Comparison of ENCODE assay signal across 10 cellular contexts in the genomic region with DNA sequence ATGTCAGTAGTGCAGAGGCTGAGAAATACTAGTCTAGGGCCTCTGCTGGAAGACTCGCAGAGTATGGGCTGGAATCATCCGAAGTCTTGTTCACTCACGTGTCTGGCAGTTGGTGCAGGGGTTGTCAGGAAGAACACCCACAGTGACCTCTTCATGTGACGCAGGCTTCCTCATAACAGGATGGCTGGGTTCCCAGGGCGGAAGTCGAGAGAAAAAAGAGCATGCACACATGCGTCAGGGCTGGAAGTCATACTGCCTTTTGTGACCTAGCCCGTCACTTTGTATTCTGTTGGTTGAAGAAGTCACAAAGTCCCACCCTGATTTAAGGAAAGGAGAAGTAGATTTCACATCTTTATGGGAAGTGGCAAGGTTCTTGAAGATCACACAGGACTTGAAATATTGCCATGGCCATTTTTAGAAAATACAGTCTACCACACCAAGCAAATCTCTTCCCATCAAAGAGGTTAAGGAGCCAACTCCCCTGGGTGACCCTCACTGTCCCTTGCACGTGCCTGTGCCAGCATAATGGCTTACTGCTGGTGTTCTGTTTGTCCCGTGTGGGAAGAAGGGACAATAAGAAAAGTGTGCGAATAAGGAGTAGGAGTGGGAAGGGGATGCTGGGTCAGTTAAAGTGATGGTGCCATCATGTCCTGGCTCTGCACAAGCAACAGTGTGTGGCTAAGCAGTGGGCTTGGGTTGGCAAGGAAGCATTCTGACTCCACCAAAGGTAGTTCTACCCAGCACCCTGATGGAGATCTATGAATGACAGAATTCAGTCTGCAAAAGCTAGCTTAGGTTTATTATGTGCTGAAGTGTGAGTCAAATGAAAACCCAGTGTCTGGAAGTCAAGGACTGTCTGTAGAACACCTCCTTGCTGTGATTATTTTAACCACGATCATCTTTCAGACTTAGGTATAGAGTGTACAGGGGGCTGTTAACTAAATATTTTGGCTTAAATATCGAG. TPM values are rescaled to one million over a fixed set of nuclear protein-coding genes. Genes with fewer than 3 reads are reported as not detected.
DNase-seq lines count a peak whose midpoint lies in the region; ATAC-seq and TF ChIP-seq lines count a peak whose summit lies in the region.
"Had no signal": no experiment of that assay in that cellular context is flagged by ENCODE, and none has a peak within 500 bp of the region (broad histone marks: within the 10 kb centered on the region; RNA-seq: fewer than 3 reads in every experiment).

No MANE protein-coding gene starts in this region.

- peak overlapping the region in 1 of 2 donors; percentile 72 for H3K27ac Mint-ChIP-seq in T-cell
- no peak overlapping the region for H3K27ac Mint-ChIP-seq in osteocyte (ENCODE audit: unreplicated experiment)
- no peak overlapping the region for H3K27ac Mint-ChIP-seq in type B pancreatic cell

- H3K4me3 Mint-ChIP-seq in T-cell (no peak overlapping the region), osteocyte (ENCODE audit: unreplicated experiment) (no peak overlapping the region), type B pancreatic cell (no peak overlapping the region)

- H3K36me3 Mint-ChIP-seq in T-cell (peaks cover 35% of the 10 kb centered on the region), osteocyte (ENCODE audit: unreplicated experiment) (peaks cover 19% of the 10 kb centered on the region), type B pancreatic cell (peaks cover 17% of the 10 kb centered on the region)

- ATAC-seq in T-cell (replicated peaks in 1 of 4) (peak in 2 of 4 experiments; percentile 19 to 24), sciatic nerve (peak; percentile 96), HG02981 (IDR thresholded peaks at IDR 0.05; ENCODE audit: unreplicated experiment) (no peak), HG03378 (IDR thresholded peaks at IDR 0.05; ENCODE audit: unreplicated experiment) (no peak)

- intact Hi-C loops in sciatic nerve (cut with DNase I): loop anchor here (5.0 kb wide), 1 partner anchor 1103 kb away; no protein-coding TSS in a partner anchor

- TF ChIP-seq CTCF in osteocyte (IDR thresholded peaks at IDR 0.05): no peak
- no peak for TF ChIP-seq CTCF in type B pancreatic cell (conservative IDR thresholded peaks at IDR 0.05)

- no peaks in the 10 kb centered on the region for H3K9me3 Mint-ChIP-seq in T-cell
- H3K9me3 Mint-ChIP-seq in osteocyte (ENCODE audit: unreplicated experiment): no peaks in the 10 kb centered on the region
- H3K9me3 Mint-ChIP-seq in type B pancreatic cell: no peaks in the 10 kb centered on the region

- DNase-seq in GM04503 (ENCODE audit: low read depth) (peak; percentile 35), T-cell (peak in 30 of 34 experiments; percentile 1 to 49 (median 11)), glomerular endothelial cell (ENCODE audit: extremely low read depth, low read depth, low spot score) (peak; percentile 18), sciatic nerve (ENCODE audit: low spot score) (peak; percentile 72), osteocyte (ENCODE audit: extremely low spot score, unreplicated experiment) (no peak), type B pancreatic cell (ENCODE audit: extremely low spot score, unreplicated experiment) (no peak)
- DNase-seq: amniotic stem cell, mesendoderm had no signal

- H3K27me3 Mint-ChIP-seq in T-cell (no peaks in the 10 kb centered on the region), osteocyte (ENCODE audit: unreplicated experiment) (no peaks in the 10 kb centered on the region), type B pancreatic cell (no peaks in the 10 kb centered on the region)

- POLR2A ChIA-PET in T-cell (lab: Charles Lee): interaction anchor here in 1 of 2 donors (0.5 kb wide), 1 partner anchor 33 kb away, joined by 4 read pairs; no protein-coding TSS in a partner anchor

- CTCF ChIA-PET in T-cell (lab: Charles Lee): interaction anchor here in 1 of 2 donors (0.6 kb wide), 1 partner anchor 103 kb away, joined by 4 read pairs; no protein-coding TSS in a partner anchor

- H3K4me1 Mint-ChIP-seq in T-cell (peaks cover 0 to 6% (median 3%) of the 10 kb centered on the region in 3 donors), osteocyte (ENCODE audit: unreplicated experiment) (peaks cover 6% of the 10 kb centered on the region), type B pancreatic cell (ENCODE audit: unreplicated experiment) (peaks cover 3% of the 10 kb centered on the region)

RNA-seq across cellular contexts. Expression of gene HEATR3, which starts 28.1 kb away (rescaled TPM):
- 10 to 100 TPM; 17.0 to 28.4 (median 24.6) TPM for total RNA-seq in T-cell
- total RNA-seq in glomerular endothelial cell: 15.1 and 17.3 TPM in 2 replicates
- total RNA-seq in sciatic nerve: 23.7 TPM
- total RNA-seq in osteocyte: 19.4 and 20.3 TPM in 2 replicates
- total RNA-seq in type B pancreatic cell (ENCODE audit: low replicate concordance): 16.7 and 17.9 TPM in 2 replicates

RNA-seq across cellular contexts. Expression of gene TENT4B, which starts 59.2 kb away (rescaled TPM):
- total RNA-seq in T-cell: 10 to 100 TPM; 20.2 to 31.9 (median 20.9) TPM
- 6.1 and 10.0 TPM in 2 replicates for total RNA-seq in glomerular endothelial cell
- 12.5 TPM for total RNA-seq in sciatic nerve
- total RNA-seq in osteocyte: 9.6 and 11.1 TPM in 2 replicates
- 13.1 and 14.1 TPM in 2 replicates for total RNA-seq in type B pancreatic cell (ENCODE audit: low replicate concordance)

Comparison
In these comparisons a context has a peak if more than half of its experiments do, and no peak if none do; other contexts are left out.
1. DNase-seq: peak in GM04503 (single experiment), T-cell (30 of 34), glomerular endothelial cell (single experiment) and sciatic nerve (single experiment); none in osteocyte (single experiment) and type B pancreatic cell (single experiment).